Comparison of ENCODE assay signal across 7 cellular contexts in genomic region chr2:174158003-174158402, GRCh38.
DNase-seq lines count a peak whose midpoint lies in the region; ATAC-seq and TF ChIP-seq lines count a peak whose summit lies in the region.

No MANE protein-coding gene starts in this region.

- ATAC-seq in GM18517 (IDR thresholded peaks at IDR 0.05; ENCODE audit: unreplicated experiment) (no peak), GM18861 (IDR thresholded peaks at IDR 0.05; ENCODE audit: unreplicated experiment) (no peak)

- 90% methylated on average over 3 of the region's 3 CpGs for WGBS in mammary epithelial cell (ENCODE audit: low coverage, missing lambda C conversion rate)
- WGBS in mesenchymal stem cell: 61% methylated on average over 1 of the region's 3 CpGs

- H3K9me3 ChIP-seq in Caco-2 (no peaks in the 10 kb centered on the region), mammary epithelial cell (replicated peaks; ENCODE audit: insufficient read depth, low read length) (no peaks in the 10 kb centered on the region), mesenchymal stem cell (ENCODE audit: control insufficient read depth, low read length) (no peaks in the 10 kb centered on the region)

- in situ Hi-C loops in mammary epithelial cell (cut with MboI; ENCODE audit: low sequenced_read_pairs in 2 of 2): loop anchor here in 1 of 2 donors (25.0 kb wide), 1 partner anchor 179 kb away; the partner anchor contains the start of gene SP9

- peaks cover 6% of the 10 kb centered on the region for H3K36me3 Mint-ChIP-seq in Caco-2 (ENCODE audit: insufficient read depth, unreplicated experiment)

- H2AFZ ChIP-seq in mammary epithelial cell (ENCODE audit: low read depth, low read length): no peak overlapping the region
- H2AFZ ChIP-seq in mesenchymal stem cell (ENCODE audit: low read depth, low read length): no peak overlapping the region

- H3K14ac ChIP-seq in mesenchymal stem cell (ENCODE audit: low read length in 2 of 2): no peak overlapping the region

- H2BK5ac ChIP-seq in mesenchymal stem cell (ENCODE audit: low read depth, low read length, poor library complexity, severe bottlenecking): no peak overlapping the region

- H3K4me3 ChIP-seq in Caco-2 (ENCODE audit: low read depth, low read length) (no peak overlapping the region), mammary epithelial cell (replicated peaks in 1 of 3; ENCODE audit: insufficient read depth in 1 of 3, low read depth in 2 of 3, low read length in 3 of 3) (no peak overlapping the region), mesenchymal stem cell (ENCODE audit: insufficient read depth in 1 of 2, low read depth in 1 of 2, low read length in 2 of 2) (no peak overlapping the region)

- H2BK120ac ChIP-seq in mesenchymal stem cell (ENCODE audit: low read depth, low read length): no peak overlapping the region

- dilution Hi-C loops in mammary epithelial cell (cut with HindIII; ENCODE audit: low sequenced_read_pairs): no loop called here

- H3K36me3 ChIP-seq in Caco-2 (ENCODE audit: control insufficient read depth, insufficient read depth, low read length) (no peaks in the 10 kb centered on the region), mammary epithelial cell (ENCODE audit: insufficient read depth, low read length) (no peaks in the 10 kb centered on the region), mesenchymal stem cell (ENCODE audit: control insufficient read depth in 1 of 2, insufficient read depth in 2 of 2, low read depth in 1 of 2, low read length in 2 of 2) (no peaks in the 10 kb centered on the region)

- H2BK15ac ChIP-seq in mesenchymal stem cell (ENCODE audit: low read depth, poor library complexity, severe bottlenecking): no peak overlapping the region

- H3K4me1 Mint-ChIP-seq in Caco-2 (ENCODE audit: low read depth, unreplicated experiment): peaks cover 20% of the 10 kb centered on the region

- H4K8ac ChIP-seq in mesenchymal stem cell (ENCODE audit: low read length): no peak overlapping the region

- no peaks in the 10 kb centered on the region for H3K27me3 Mint-ChIP-seq in Caco-2 (ENCODE audit: insufficient read depth, unreplicated experiment)

- no peak overlapping the region for H2BK12ac ChIP-seq in mesenchymal stem cell (ENCODE audit: low read length in 2 of 2)

- peaks cover 70% of the 10 kb centered on the region for H3K79me2 ChIP-seq in mammary epithelial cell (ENCODE audit: insufficient read depth, low read length)

- no peak overlapping the region for H3K27ac Mint-ChIP-seq in Caco-2 (ENCODE audit: unreplicated experiment)

- POLR2A ChIA-PET in Caco-2 (lab: Charles Lee): no interaction called here

- DNase-seq in Caco-2 (peak; percentile 69 to 75), GM19240 (ENCODE audit: insufficient read length, low spot score) (peak; percentile 14), NCI-H69 (lab: John Stamatoyannopoulos, UW) (peak; percentile 47), mammary epithelial cell (peak; percentile 27), mesenchymal stem cell (peak; percentile 38)

- H3K23ac ChIP-seq in mesenchymal stem cell (ENCODE audit: low read length in 2 of 2): no peak overlapping the region

- H2AK5ac ChIP-seq in mesenchymal stem cell (ENCODE audit: low read length, severe bottlenecking): no peak overlapping the region

- H3K9me3 Mint-ChIP-seq in Caco-2 (ENCODE audit: unreplicated experiment): no peaks in the 10 kb centered on the region

- no peaks in the 10 kb centered on the region for H4K20me1 ChIP-seq in mammary epithelial cell (ENCODE audit: insufficient read depth, low read length)

- H3K79me1 ChIP-seq in mesenchymal stem cell (replicated peaks; ENCODE audit: low read length, poor library complexity, severe bottlenecking): peaks cover 16% of the 10 kb centered on the region

- H3K27me3 ChIP-seq in Caco-2 (replicated peaks; ENCODE audit: control insufficient read depth, insufficient read depth, low read length) (no peaks in the 10 kb centered on the region), mammary epithelial cell (ENCODE audit: insufficient read depth, low read length) (no peaks in the 10 kb centered on the region), mesenchymal stem cell (ENCODE audit: control insufficient read depth in 1 of 2, insufficient read depth in 1 of 2, low read length in 2 of 2) (no peaks in the 10 kb centered on the region)

- H3K18ac ChIP-seq in mesenchymal stem cell (ENCODE audit: low read depth in 1 of 2, low read length in 2 of 2): no peak overlapping the region

- H3K9ac ChIP-seq in mammary epithelial cell (ENCODE audit: insufficient read depth, low read length) (no peak overlapping the region), mesenchymal stem cell (ENCODE audit: low read length) (no peak overlapping the region)

- H3K4me2 ChIP-seq in mammary epithelial cell (ENCODE audit: insufficient read depth, low read depth, low read length) (peak overlapping the region; percentile 10), mesenchymal stem cell (ENCODE audit: low read length, poor library complexity, severe bottlenecking) (no peak overlapping the region)

- H3K4me1 ChIP-seq in Caco-2 (no peaks in the 10 kb centered on the region), mammary epithelial cell (ENCODE audit: insufficient read depth, low read length) (peaks cover 29% of the 10 kb centered on the region), mesenchymal stem cell (ENCODE audit: control insufficient read depth, insufficient read depth, low read depth, low read length) (peaks cover 3% of the 10 kb centered on the region)

- peak; percentile 56 to 80 for TF ChIP-seq CTCF in Caco-2 (IDR thresholded peaks at IDR 0.05; ENCODE audit: insufficient read depth in 1 of 2, low read depth in 1 of 2, low read length in 1 of 2, severe bottlenecking in 1 of 2, unreplicated experiment in 1 of 2)
- peak; percentile 68 to 70 for TF ChIP-seq CTCF in mammary epithelial cell (conservative IDR thresholded peaks at IDR 0.05 in 1 of 2, IDR thresholded peaks at IDR 0.05 in 1 of 2; ENCODE audit: extremely low read depth in 1 of 2, insufficient read depth in 1 of 2, low read depth in 1 of 2, low read length in 2 of 2)

- BruUV-seq in Caco-2 (replicated peaks; lab: Mats Ljungman, UMichigan): no TSS peak
- no TSS peak for BruUV-seq in mammary epithelial cell (replicated peaks; lab: Mats Ljungman, UMichigan)

- H3K4ac ChIP-seq in mesenchymal stem cell (ENCODE audit: low read depth in 1 of 2, low read length in 2 of 2): no peak overlapping the region

- no peak overlapping the region for H3K4me3 Mint-ChIP-seq in Caco-2 (ENCODE audit: unreplicated experiment)

- intact Hi-C loops in Caco-2 (cut with micrococcal nuclease; ENCODE audit: unreplicated experiment): loop anchor here (1.0 to 10.0 kb wide), 2 partner anchors 183 to 387 kb away; no protein-coding TSS in a partner anchor
- intact Hi-C loops in mammary epithelial cell (cut with micrococcal nuclease): loop anchor here (1.0 kb wide), 2 partner anchors 90 to 183 kb away; partner anchors contain the start of gene OLA1

- CTCF ChIA-PET in Caco-2 (lab: Charles Lee) (interaction anchor here (0.6 to 1.5 kb wide), 9 partner anchors 10 to 201 kb away, joined by 3 to 24 read pairs (median 4); no protein-coding TSS in a partner anchor), mammary epithelial cell (lab: Charles Lee; ENCODE audit: low non-redundant PET) (interaction anchor here (0.6 to 0.7 kb wide), 3 partner anchors 48 to 669 kb away, joined by 3 to 4 read pairs (median 3); no protein-coding TSS in a partner anchor)

- H3K27ac ChIP-seq in mammary epithelial cell (ENCODE audit: insufficient read depth, low read depth, low read length) (no peak overlapping the region), mesenchymal stem cell (ENCODE audit: low read length, poor library complexity, severe bottlenecking) (no peak overlapping the region)

- no peak overlapping the region for H4K91ac ChIP-seq in mesenchymal stem cell (ENCODE audit: low read length)

Comparison
In these comparisons a context has a peak if more than half of its experiments do, and no peak if none do; other contexts are left out.
1. DNase-seq: peak in every context shown above with its lines; median percentile 72 in Caco-2; 47 in NCI-H69; 38 in mesenchymal stem cell; 27 in mammary epithelial cell; 14 in GM19240.